In the genomic region with DNA sequence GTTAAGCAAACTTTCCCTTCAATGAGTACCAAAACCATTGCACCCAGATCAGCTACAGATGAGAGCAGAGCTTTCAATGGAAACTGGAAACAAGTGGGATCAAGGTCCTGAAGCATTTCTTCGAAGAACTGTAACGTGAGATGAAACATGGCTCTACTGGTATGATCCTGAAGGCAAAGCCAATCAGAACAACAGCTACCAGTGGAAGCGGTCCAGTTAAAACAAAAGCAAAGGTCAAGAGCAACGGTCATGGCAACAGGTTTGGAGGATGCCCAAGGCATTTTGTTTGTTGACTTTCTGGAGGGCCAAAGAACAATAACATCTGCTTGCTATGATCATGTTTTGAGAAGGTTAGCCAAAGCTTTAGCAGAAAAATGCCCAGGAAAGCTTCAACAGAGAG, we compare ENCODE assay signal across 19 cellular contexts.
DNase-seq lines count a peak whose midpoint lies in the region; ATAC-seq and TF ChIP-seq lines count a peak whose summit lies in the region.
"Had no signal": no experiment of that assay in that cellular context is flagged by ENCODE, and none has a peak within 500 bp of the region (broad histone marks: within the 10 kb centered on the region; RNA-seq: fewer than 3 reads in every experiment).

No MANE protein-coding gene starts in this region.

- TF ChIP-seq CTCF in LNCaP clone FGC (IDR thresholded peaks at IDR 0.05; ENCODE audit: control insufficient read depth, extremely low read depth, insufficient read depth) (no peak), body of pancreas (IDR thresholded peaks at IDR 0.05) (no peak), lower lobe of right lung (IDR thresholded peaks at IDR 0.05) (no peak), SK-N-SH (IDR thresholded peaks at IDR 0.05) (no peak)

- no peak overlapping the region for H2AFZ ChIP-seq in SK-N-SH (ENCODE audit: low read depth)

- H3K27ac ChIP-seq in BLaER1 treated with 17β-estradiol and CSF1 and Interleukin-3, amounts not matched to agents 10 nM and 100 nM = 0 out of 22 replicates have a peak overlapping the region, but pooled peaks of 1 of the 11 experiments have one; percentile 1
- H3K27ac ChIP-seq in body of pancreas = peak overlapping the region in 2 of 4 donors; percentile 28 to 63
- peak overlapping the region; percentile 32 for H3K27ac ChIP-seq in lower lobe of right lung
- no peak overlapping the region for H3K27ac ChIP-seq in SK-N-SH (ENCODE audit: low read depth in 2 of 2, low read length in 1 of 2)
- H3K27ac ChIP-seq: epithelial cell of prostate, psoas muscle had no signal

- POLR2A ChIA-PET in SK-N-SH (lab: Yijun Ruan, JAX) = no interaction called here

- H3K4me1 ChIP-seq in BLaER1 treated with 17β-estradiol and CSF1 and Interleukin-3, amounts not matched to agents 10 nM and 100 nM = peaks cover 35 to 82% (median 64%) of the 10 kb centered on the region in 10 experiments
- H3K4me1 ChIP-seq in body of pancreas = peaks cover 27% of the 10 kb centered on the region
- H3K4me1 ChIP-seq in lower lobe of right lung = peaks cover 49% of the 10 kb centered on the region
- H3K4me1 ChIP-seq in SK-N-SH (ENCODE audit: control insufficient read depth in 1 of 2, insufficient read depth in 2 of 2, low read depth in 1 of 2, low read length in 1 of 2) = peaks cover 3 to 11% of the 10 kb centered on the region in 2 experiments
- H3K4me1 ChIP-seq: BE2C, psoas muscle had no signal

- no peaks in the 10 kb centered on the region for H3K79me2 ChIP-seq in SK-N-SH (ENCODE audit: insufficient read depth)

- H3K36me3 ChIP-seq in BLaER1 treated with 17β-estradiol and CSF1 and Interleukin-3, amounts not matched to agents 10 nM and 100 nM = no peaks in the 10 kb centered on the region
- no peaks in the 10 kb centered on the region for H3K36me3 ChIP-seq in body of pancreas (replicated peaks in 1 of 2; ENCODE audit: insufficient read depth in 1 of 2, low read depth in 2 of 2)
- H3K36me3 ChIP-seq in lower lobe of right lung = no peaks in the 10 kb centered on the region
- H3K36me3 ChIP-seq in SK-N-SH (replicated peaks in 1 of 2; ENCODE audit: control insufficient read depth in 1 of 2, insufficient read depth in 2 of 2, low read length in 1 of 2) = no peaks in the 10 kb centered on the region
- H3K36me3 ChIP-seq: BE2C had no signal

- ATAC-seq in body of pancreas (peak; percentile 96), lower lobe of right lung (peak; percentile 46 to 69)
- no peak for ATAC-seq in effector memory CD8-positive, alpha-beta T cell (replicated peaks)
- ATAC-seq: activated CD8-positive, alpha-beta memory T cell treated with anti-CD3 and anti-CD28 coated beads, Interleukin-2, amount 10 ng/mL, durations not matched to agents 7 days and 5 days; psoas muscle; stimulated activated effector memory CD8-positive, alpha-beta T cell treated with anti-CD3 and anti-CD28 coated beads, Interleukin-12 subunit alpha, Interleukin-12 subunit beta, amount 100 ng/mL, for 72 hours; WTC11 had no signal

- H3K4me3 Mint-ChIP-seq in effector memory CD8-positive, alpha-beta T cell = no peak overlapping the region
- H3K4me3 Mint-ChIP-seq: activated CD8-positive, alpha-beta memory T cell treated with anti-CD3 and anti-CD28 coated beads, Interleukin-2, amount 10 ng/mL, durations not matched to agents 7 days and 5 days; activated naive CD4-positive, alpha-beta T cell treated with anti-CD3 and anti-CD28 coated beads for 36 hours; central memory CD8-positive, alpha-beta T cell; IgD-negative memory B cell; stimulated activated effector memory CD8-positive, alpha-beta T cell treated with anti-CD3 and anti-CD28 coated beads, Interleukin-12 subunit alpha, Interleukin-12 subunit beta, amount 100 ng/mL, for 72 hours; WTC11 had no signal

- H3F3A ChIP-seq in SK-N-SH (replicated peaks; ENCODE audit: insufficient read depth) = peaks cover 27% of the 10 kb centered on the region

- no peak for TF ChIP-seq EP300 in SK-N-SH (IDR thresholded peaks at IDR 0.05; ENCODE audit: borderline replicate concordance in 1 of 2, low read depth in 1 of 2, low read length in 1 of 2)

- TF ChIP-seq RAD21 in SK-N-SH (IDR thresholded peaks at IDR 0.05; ENCODE audit: low read length) = no peak

- no peaks in the 10 kb centered on the region for H3K9me3 Mint-ChIP-seq in effector memory CD8-positive, alpha-beta T cell
- H3K9me3 Mint-ChIP-seq: activated naive CD4-positive, alpha-beta T cell treated with anti-CD3 and anti-CD28 coated beads for 36 hours; central memory CD8-positive, alpha-beta T cell; IgD-negative memory B cell; stimulated activated effector memory CD8-positive, alpha-beta T cell treated with anti-CD3 and anti-CD28 coated beads, Interleukin-12 subunit alpha, Interleukin-12 subunit beta, amount 100 ng/mL, for 72 hours; WTC11 had no signal

- intact Hi-C loops in body of pancreas (cut with DNase I) (no loop called here), lower lobe of right lung (cut with DNase I) (no loop called here)

- WGBS in body of pancreas, 2 donors = 22 to 24% methylated on average over 4 of the region's 4 CpGs
- 40% methylated on average over 4 of the region's 4 CpGs for WGBS in SK-N-SH (ENCODE audit: low lambda C conversion rate)

- no peaks in the 10 kb centered on the region for H3K4me1 Mint-ChIP-seq in effector memory CD8-positive, alpha-beta T cell (ENCODE audit: low read depth in 2 of 2)
- H3K4me1 Mint-ChIP-seq: central memory CD8-positive, alpha-beta T cell; stimulated activated effector memory CD8-positive, alpha-beta T cell treated with anti-CD3 and anti-CD28 coated beads, Interleukin-12 subunit alpha, Interleukin-12 subunit beta, amount 100 ng/mL, for 72 hours had no signal

- DNase-seq in LNCaP clone FGC (ENCODE audit: low read depth) (peak; percentile 84), body of pancreas (peak; percentile 51 to 84 (median 60)), lower lobe of right lung (no peak), SK-N-SH (no peak), NCI-H2107 treated with DMSO at 0.1 percent for 48 hours (lab: John Stamatoyannopoulos, UW; ENCODE audit: unreplicated experiment) (no peak), SW480 (ENCODE audit: low spot score) (no peak)
- no peak for DNase-seq in effector memory CD8-positive, alpha-beta T cell
- DNase-seq: activated CD8-positive, alpha-beta memory T cell treated with anti-CD3 and anti-CD28 coated beads, Interleukin-2, amount 10 ng/mL, durations not matched to agents 7 days and 5 days; activated naive CD4-positive, alpha-beta T cell treated with anti-CD3 and anti-CD28 coated beads for 36 hours; BE2C; GDM1; psoas muscle; stimulated activated CD4-positive, alpha-beta T cell treated with anti-CD3 and anti-CD28 coated beads, Interleukin-4, amount 100 ng/mL, for 24 hours had no signal

- no peaks in the 10 kb centered on the region for H4K20me1 ChIP-seq in BLaER1 treated with 17β-estradiol and CSF1 and Interleukin-3, amounts not matched to agents 10 nM and 100 nM
- H4K20me1 ChIP-seq in SK-N-SH (ENCODE audit: insufficient read depth) = no peaks in the 10 kb centered on the region

- CTCF ChIA-PET in SK-N-SH (lab: Yijun Ruan, JAX) = no interaction called here

- no peaks in the 10 kb centered on the region for H3K9me2 ChIP-seq in SK-N-SH

- no peak overlapping the region for H3K9ac ChIP-seq in BLaER1 treated with 17β-estradiol and CSF1 and Interleukin-3, amounts not matched to agents 10 nM and 100 nM
- no peak overlapping the region for H3K9ac ChIP-seq in SK-N-SH

- peaks cover 0 to 22% (median 0%) of the 10 kb centered on the region in 11 experiments; a peak in 2 of 22 replicates for H3K27me3 ChIP-seq in BLaER1 treated with 17β-estradiol and CSF1 and Interleukin-3, amounts not matched to agents 10 nM and 100 nM
- no peaks in the 10 kb centered on the region for H3K27me3 ChIP-seq in body of pancreas
- no peaks in the 10 kb centered on the region for H3K27me3 ChIP-seq in lower lobe of right lung (ENCODE audit: low read depth)
- H3K27me3 ChIP-seq in SK-N-SH (ENCODE audit: insufficient read depth) = no peaks in the 10 kb centered on the region
- H3K27me3 ChIP-seq: BE2C had no signal

- no peak overlapping the region for H3K27ac Mint-ChIP-seq in effector memory CD8-positive, alpha-beta T cell
- H3K27ac Mint-ChIP-seq: activated CD8-positive, alpha-beta memory T cell treated with anti-CD3 and anti-CD28 coated beads, Interleukin-2, amount 10 ng/mL, durations not matched to agents 7 days and 5 days; activated naive CD4-positive, alpha-beta T cell treated with anti-CD3 and anti-CD28 coated beads for 36 hours; IgD-negative memory B cell; stimulated activated effector memory CD8-positive, alpha-beta T cell treated with anti-CD3 and anti-CD28 coated beads, Interleukin-12 subunit alpha, Interleukin-12 subunit beta, amount 100 ng/mL, for 72 hours; WTC11 had no signal

- no peak overlapping the region for H3K4me3 ChIP-seq in BLaER1 treated with 17β-estradiol and CSF1 and Interleukin-3, amounts not matched to agents 10 nM and 100 nM
- H3K4me3 ChIP-seq in LNCaP clone FGC (ENCODE audit: low read depth, low read length) (no peak overlapping the region), body of pancreas (no peak overlapping the region), lower lobe of right lung (no peak overlapping the region), SK-N-SH (ENCODE audit: low read depth in 2 of 2, low read length in 1 of 2) (no peak overlapping the region)
- H3K4me3 ChIP-seq: psoas muscle had no signal

- peaks cover 0 to 8% (median 0%) of the 10 kb centered on the region in 11 experiments; a peak in 3 of 22 replicates for H3K9me3 ChIP-seq in BLaER1 treated with 17β-estradiol and CSF1 and Interleukin-3, amounts not matched to agents 10 nM and 100 nM (replicated peaks in 1 of 11)
- no peaks in the 10 kb centered on the region for H3K9me3 ChIP-seq in body of pancreas
- no peaks in the 10 kb centered on the region for H3K9me3 ChIP-seq in lower lobe of right lung
- no peaks in the 10 kb centered on the region for H3K9me3 ChIP-seq in SK-N-SH
- H3K9me3 ChIP-seq: BE2C, psoas muscle had no signal

- no peak for TF ChIP-seq POLR2A in body of pancreas (IDR thresholded peaks at IDR 0.05)

- H3K4me2 ChIP-seq in BLaER1 treated with 17β-estradiol and CSF1 and Interleukin-3, amounts not matched to agents 10 nM and 100 nM = peak overlapping the region; percentile 27 to 81 (median 63); a peak in 15 of 22 replicates
- H3K4me2 ChIP-seq in SK-N-SH = no peak overlapping the region

- peaks cover 2% of the 10 kb centered on the region for H3K36me3 Mint-ChIP-seq in effector memory CD8-positive, alpha-beta T cell (ENCODE audit: insufficient read depth)
- H3K36me3 Mint-ChIP-seq: activated CD8-positive, alpha-beta memory T cell treated with anti-CD3 and anti-CD28 coated beads, Interleukin-2, amount 10 ng/mL, durations not matched to agents 7 days and 5 days; IgD-negative memory B cell; stimulated activated effector memory CD8-positive, alpha-beta T cell treated with anti-CD3 and anti-CD28 coated beads, Interleukin-12 subunit alpha, Interleukin-12 subunit beta, amount 100 ng/mL, for 72 hours; WTC11 had no signal

- peaks cover 10 to 18% of the 10 kb centered on the region in 2 donors for H3K27me3 Mint-ChIP-seq in effector memory CD8-positive, alpha-beta T cell
- H3K27me3 Mint-ChIP-seq: activated CD8-positive, alpha-beta memory T cell treated with anti-CD3 and anti-CD28 coated beads, Interleukin-2, amount 10 ng/mL, durations not matched to agents 7 days and 5 days had no signal

TF ChIP-seq in SK-N-SH, 30 proteins besides CTCF, POLR2A, EP300 and RAD21 (continues in another document):
- TF ChIP-seq YY1 (IDR thresholded peaks at IDR 0.05; ENCODE audit: low read depth) = no peak
- TF ChIP-seq RXRA (IDR thresholded peaks at IDR 0.05; ENCODE audit: borderline replicate concordance, low read depth) = no peak
- no peak for TF ChIP-seq RFX5 (IDR thresholded peaks at IDR 0.05; ENCODE audit: low read length)

Comparison
In these comparisons a context has a peak if more than half of its experiments do, and no peak if none do; other contexts are left out.
1. DNase-seq: peak in LNCaP clone FGC (single experiment) and body of pancreas (4 of 4); none in lower lobe of right lung (single experiment), SK-N-SH (single experiment), NCI-H2107 treated with DMSO at 0.1 percent for 48 hours (single experiment), effector memory CD8-positive, alpha-beta T cell (0 of 3) and SW480 (single experiment).